ENCODE assay signal across 1 cellular context in the genomic region with DNA sequence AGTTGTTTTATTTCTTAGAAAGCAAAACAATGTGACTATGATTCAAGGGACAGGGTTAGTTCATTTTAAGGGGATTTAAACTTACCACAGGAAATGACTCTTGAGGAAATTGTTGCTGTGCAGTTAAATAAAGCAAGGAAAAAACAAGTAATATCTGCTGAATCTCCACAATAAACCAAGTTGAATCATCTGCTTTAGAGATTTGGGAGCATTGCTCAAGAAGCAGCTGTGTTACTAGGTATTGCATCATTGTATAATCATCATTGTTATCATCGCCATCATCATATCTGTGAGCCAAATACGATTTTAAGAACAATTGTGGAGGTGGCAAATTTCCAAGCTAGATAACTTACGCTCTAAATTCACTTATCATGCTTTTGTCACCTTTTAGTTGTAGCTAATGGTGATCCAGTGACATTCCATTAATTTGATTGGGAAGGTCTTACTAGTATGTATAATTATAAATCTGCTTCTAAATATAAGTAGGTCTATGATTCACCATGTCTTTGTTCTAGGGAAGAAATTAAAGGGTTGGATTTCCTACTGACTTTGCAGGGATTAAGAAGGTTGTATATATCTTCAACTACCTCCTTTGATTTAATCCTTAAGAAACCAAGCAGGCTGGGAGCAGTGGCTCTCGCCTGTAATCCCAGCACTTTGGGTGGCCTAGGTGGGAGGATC.
A peak's percentile ranks its signal among the peaks of the same experiment; 100 is the strongest.
TF ChIP-seq lines count a peak whose summit lies in the region.

No MANE protein-coding gene starts in this region.

TF ChIP-seq in IMR-90, 13 proteins besides CTCF, POLR2A, EP300 and RAD21 (continued from another document):
- TF ChIP-seq, protein P1, sequence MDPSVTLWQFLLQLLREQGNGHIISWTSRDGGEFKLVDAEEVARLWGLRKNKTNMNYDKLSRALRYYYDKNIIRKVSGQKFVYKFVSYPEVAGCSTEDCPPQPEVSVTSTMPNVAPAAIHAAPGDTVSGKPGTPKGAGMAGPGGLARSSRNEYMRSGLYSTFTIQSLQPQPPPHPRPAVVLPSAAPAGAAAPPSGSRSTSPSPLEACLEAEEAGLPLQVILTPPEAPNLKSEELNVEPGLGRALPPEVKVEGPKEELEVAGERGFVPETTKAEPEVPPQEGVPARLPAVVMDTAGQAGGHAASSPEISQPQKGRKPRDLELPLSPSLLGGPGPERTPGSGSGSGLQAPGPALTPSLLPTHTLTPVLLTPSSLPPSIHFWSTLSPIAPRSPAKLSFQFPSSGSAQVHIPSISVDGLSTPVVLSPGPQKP (IDR thresholded peaks at IDR 0.05; ENCODE audit: borderline replicate concordance, low read depth, low read length), result no peak
- TF ChIP-seq MXI1 (IDR thresholded peaks at IDR 0.05; ENCODE audit: borderline replicate concordance, low read depth, low read length) (no peak), CHD1 (IDR thresholded peaks at IDR 0.05; ENCODE audit: low read depth, low read length) (no peak), NFE2L2 (IDR thresholded peaks at IDR 0.05; ENCODE audit: low read depth, low read length) (peak; percentile 21; the same call in 1 of the 2 replicates), RFX5 (IDR thresholded peaks at IDR 0.05; ENCODE audit: low read depth, low read length) (no peak), CEBPB (IDR thresholded peaks at IDR 0.05; ENCODE audit: low read depth, low read length) (peak; percentile 100), MAFK (IDR thresholded peaks at IDR 0.05; ENCODE audit: low read depth, low read length) (peak; percentile 79), MAZ (IDR thresholded peaks at IDR 0.05; ENCODE audit: borderline replicate concordance, low read depth, low read length) (no peak), RCOR1 (IDR thresholded peaks at IDR 0.05; ENCODE audit: insufficient replicate concordance, low read length) (peak; percentile 86), FOS (IDR thresholded peaks at IDR 0.05; ENCODE audit: low read depth, low read length) (peak; percentile 87), BHLHE40 (IDR thresholded peaks at IDR 0.05; ENCODE audit: low read depth, low read length) (peak; percentile 28; the same call in 1 of the 2 replicates)
- TF ChIP-seq, protein P2, sequence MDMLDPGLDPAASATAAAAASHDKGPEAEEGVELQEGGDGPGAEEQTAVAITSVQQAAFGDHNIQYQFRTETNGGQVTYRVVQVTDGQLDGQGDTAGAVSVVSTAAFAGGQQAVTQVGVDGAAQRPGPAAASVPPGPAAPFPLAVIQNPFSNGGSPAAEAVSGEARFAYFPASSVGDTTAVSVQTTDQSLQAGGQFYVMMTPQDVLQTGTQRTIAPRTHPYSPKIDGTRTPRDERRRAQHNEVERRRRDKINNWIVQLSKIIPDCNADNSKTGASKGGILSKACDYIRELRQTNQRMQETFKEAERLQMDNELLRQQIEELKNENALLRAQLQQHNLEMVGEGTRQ (IDR thresholded peaks at IDR 0.05; ENCODE audit: low read depth, low read length), result no peak
TF ChIP-seq in IMR-90: peak in this region for 6.
